Comparison of ENCODE assay signal across 8 cellular contexts in genomic region chr3:120095226-120096165, GRCh38. TPM values are rescaled to one million over a fixed set of nuclear protein-coding genes. Genes with fewer than 3 reads are reported as not detected.
DNase-seq lines count a peak whose midpoint lies in the region; ATAC-seq, FAIRE-seq and TF ChIP-seq lines count a peak whose summit lies in the region.

No MANE protein-coding gene starts in this region.

- H3K27ac ChIP-seq in gastroesophageal sphincter: peak overlapping the region; percentile 97 to 100 (median 98)
- H3K27ac ChIP-seq in neutrophil: peak overlapping the region; percentile 99
- H3K27ac ChIP-seq in substantia nigra (ENCODE audit: low read depth, low read length, poor library complexity, severe bottlenecking): peak overlapping the region; percentile 97

- TF ChIP-seq EP300 in gastroesophageal sphincter (IDR thresholded peaks at IDR 0.05): peak; percentile 22

- H3K4me3 ChIP-seq in gastroesophageal sphincter: peak overlapping the region; percentile 70 to 91
- H3K4me3 ChIP-seq in neutrophil (ENCODE audit: low read depth in 1 of 2, low read length in 1 of 2): peak overlapping the region; percentile 82 to 99

- no peaks in the 10 kb centered on the region for H3K27me3 ChIP-seq in gastroesophageal sphincter
- H3K27me3 ChIP-seq in neutrophil: no peaks in the 10 kb centered on the region

- peak; percentile 57 for ATAC-seq in gastroesophageal sphincter

- TF ChIP-seq POLR2A in H54 (IDR thresholded peaks at IDR 0.05; ENCODE audit: low read depth, low read length) (peak; percentile 80), gastroesophageal sphincter (IDR thresholded peaks at IDR 0.05) (peak; percentile 93 to 95)

- H3K36me3 ChIP-seq in gastroesophageal sphincter: peaks cover 0 to 8% of the 10 kb centered on the region in 2 donors
- H3K36me3 ChIP-seq in neutrophil: no peaks in the 10 kb centered on the region

- peak; percentile 91 for FAIRE-seq in G401.6 (lab: Jason Lieb, UNC)
- peak; percentile 87 for FAIRE-seq in H54 (lab: Jason Lieb, UNC)

- peaks cover 3 to 40% (median 11%) of the 10 kb centered on the region in 3 donors for H3K4me1 ChIP-seq in gastroesophageal sphincter
- H3K4me1 ChIP-seq in neutrophil (ENCODE audit: control insufficient read depth in 1 of 2, insufficient read depth in 1 of 2, low read depth in 1 of 2, low read length in 1 of 2): peaks cover 33 to 43% of the 10 kb centered on the region in 2 experiments

- DNase-seq in H54 (ENCODE audit: insufficient read length, low spot score): peak; percentile 63
- peak; percentile 93 for DNase-seq in LoVo (ENCODE audit: low spot score)
- DNase-seq in SIG-M5 (lab: John Stamatoyannopoulos, UW): peak; percentile 68
- peak; percentile 67 to 72 (median 70) for DNase-seq in activated naive CD4-positive, alpha-beta T cell (lab: John Stamatoyannopoulos, UW)
- DNase-seq in substantia nigra (lab: John Stamatoyannopoulos, UW): peak in 48 of 49 donors; percentile 31 to 99 (median 72)

- TF ChIP-seq CTCF in gastroesophageal sphincter (IDR thresholded peaks at IDR 0.05) (no peak), neutrophil (IDR thresholded peaks at IDR 0.05) (no peak)

- no peaks in the 10 kb centered on the region for H3K9me3 ChIP-seq in gastroesophageal sphincter
- H3K9me3 ChIP-seq in neutrophil: no peaks in the 10 kb centered on the region

- WGBS in gastroesophageal sphincter (ENCODE audit: low coverage in 1 of 2), 2 donors: 0% methylated on average over 2 to 11 of the region's 59 CpGs

RNA-seq across cellular contexts. Expression of gene GSK3B, which starts 1.2 kb away (rescaled TPM):
- total RNA-seq in gastroesophageal sphincter: 10 to 100 TPM; 32.7 to 40.6 (median 34.6) TPM

Comparison
In these comparisons a context has a peak if more than half of its experiments do, and no peak if none do; other contexts are left out.
1. Peak in every context shown above with its lines: DNase-seq, ATAC-seq, H3K4me3 ChIP-seq and H3K27ac ChIP-seq.